28 cellular contexts compared by ENCODE assay signal in genomic region chr5:158619083-158619788, GRCh38.
DNase-seq lines count a peak whose midpoint lies in the region; ATAC-seq and TF ChIP-seq lines count a peak whose summit lies in the region.
"Had no signal": no experiment of that assay in that cellular context is flagged by ENCODE, and none has a peak within 500 bp of the region (broad histone marks: within the 10 kb centered on the region; RNA-seq: fewer than 3 reads in every experiment).

No MANE protein-coding gene starts in this region.

- peak overlapping the region; percentile 9 for H3K4me2 ChIP-seq in neural progenitor cell

- no peak overlapping the region for H3K4me3 ChIP-seq in left ventricle myocardium inferior
- H3K4me3 ChIP-seq in neural progenitor cell = no peak overlapping the region
- no peak overlapping the region for H3K4me3 ChIP-seq in HAP-1
- H3K4me3 ChIP-seq in stomach = no peak overlapping the region
- H3K4me3 ChIP-seq: breast epithelium, SJSA1, spleen, thoracic aorta had no signal

- H3K27ac Mint-ChIP-seq in neural progenitor cell = no peak overlapping the region
- H3K27ac Mint-ChIP-seq: activated B cell treated with CpG ODN at 0.5 μM for 24 hours; activated CD4-positive, alpha-beta T cell treated with anti-CD3 and anti-CD28 coated beads, Interleukin-2, amount 10 ng/mL, durations not matched to agents 7 days and 5 days; activated naive CD4-positive, alpha-beta T cell treated with anti-CD3 and anti-CD28 coated beads, Interleukin-2, amount 50 U/mL, for 72 hours; CD14-positive monocyte; natural killer cell treated with Interleukin-12 subunit alpha and Interleukin-12 subunit beta and Interleukin-15 and Interleukin-18, amount 100 ng/mL, for 72 hours had no signal

- no peak for TF ChIP-seq POLR2A in stomach (IDR thresholded peaks at IDR 0.05)

- no peak overlapping the region for H3K9ac ChIP-seq in neural progenitor cell
- H3K9ac ChIP-seq: parathyroid adenoma had no signal

- peak overlapping the region; percentile 61 for H2AFZ ChIP-seq in neural progenitor cell (replicated peaks)
- H2AFZ ChIP-seq: parathyroid adenoma had no signal

- peaks cover 33% of the 10 kb centered on the region for H3K4me1 ChIP-seq in left ventricle myocardium inferior
- H3K4me1 ChIP-seq in neural progenitor cell = peaks cover 15% of the 10 kb centered on the region
- H3K4me1 ChIP-seq in HAP-1 = no peaks in the 10 kb centered on the region
- H3K4me1 ChIP-seq in stomach = peaks cover 0 to 16% (median 9%) of the 10 kb centered on the region in 4 donors
- H3K4me1 ChIP-seq: breast epithelium, Caco-2, parathyroid adenoma, spleen had no signal

- H3K4me1 Mint-ChIP-seq in neural progenitor cell = peaks cover 10% of the 10 kb centered on the region
- H3K4me1 Mint-ChIP-seq: activated B cell treated with CpG ODN at 0.5 μM for 24 hours; activated CD4-positive, alpha-beta T cell treated with anti-CD3 and anti-CD28 coated beads, Interleukin-2, amount 10 ng/mL, durations not matched to agents 7 days and 5 days; CD14-positive monocyte had no signal

- no peaks in the 10 kb centered on the region for H3K36me3 ChIP-seq in left ventricle myocardium inferior
- H3K36me3 ChIP-seq in neural progenitor cell = no peaks in the 10 kb centered on the region
- no peaks in the 10 kb centered on the region for H3K36me3 ChIP-seq in HAP-1 (replicated peaks)
- H3K36me3 ChIP-seq in stomach = no peaks in the 10 kb centered on the region
- H3K36me3 ChIP-seq: breast epithelium, SJSA1, spleen, thoracic aorta had no signal

- H3K79me2 ChIP-seq in neural progenitor cell (ENCODE audit: low read depth) = no peaks in the 10 kb centered on the region
- H3K79me2 ChIP-seq: parathyroid adenoma had no signal

- no peaks in the 10 kb centered on the region for H3K9me3 Mint-ChIP-seq in neural progenitor cell
- H3K9me3 Mint-ChIP-seq: activated B cell treated with CpG ODN at 0.5 μM for 24 hours; activated CD4-positive, alpha-beta T cell treated with anti-CD3 and anti-CD28 coated beads, Interleukin-2, amount 10 ng/mL, durations not matched to agents 7 days and 5 days; activated naive CD4-positive, alpha-beta T cell treated with anti-CD3 and anti-CD28 coated beads, Interleukin-2, amount 50 U/mL, for 72 hours; natural killer cell treated with Interleukin-12 subunit alpha and Interleukin-12 subunit beta and Interleukin-15 and Interleukin-18, amount 100 ng/mL, for 72 hours had no signal

- H3K27me3 ChIP-seq in left ventricle myocardium inferior (ENCODE audit: low read depth) (no peaks in the 10 kb centered on the region), neural progenitor cell (no peaks in the 10 kb centered on the region), HAP-1 (ENCODE audit: low read depth) (peaks cover 7% of the 10 kb centered on the region), stomach (no peaks in the 10 kb centered on the region)
- H3K27me3 ChIP-seq: breast epithelium, SJSA1, spleen had no signal

- no peak overlapping the region for H3K4me3 Mint-ChIP-seq in neural progenitor cell
- H3K4me3 Mint-ChIP-seq: activated B cell treated with CpG ODN at 0.5 μM for 24 hours; activated CD4-positive, alpha-beta T cell treated with anti-CD3 and anti-CD28 coated beads, Interleukin-2, amount 10 ng/mL, durations not matched to agents 7 days and 5 days; CD14-positive monocyte; natural killer cell treated with Interleukin-12 subunit alpha and Interleukin-12 subunit beta and Interleukin-15 and Interleukin-18, amount 100 ng/mL, for 72 hours had no signal

- WGBS in stomach, 5 donors = 9 to 15% (median 11%) methylated on average over 3 of the region's 3 CpGs

- H3K9me3 ChIP-seq in left ventricle myocardium inferior (replicated peaks) = no peaks in the 10 kb centered on the region
- H3K9me3 ChIP-seq in neural progenitor cell (ENCODE audit: low read depth) = no peaks in the 10 kb centered on the region
- no peaks in the 10 kb centered on the region for H3K9me3 ChIP-seq in HAP-1
- H3K9me3 ChIP-seq in stomach = no peaks in the 10 kb centered on the region
- H3K9me3 ChIP-seq: breast epithelium, Caco-2, SJSA1, spleen, thoracic aorta had no signal

- H3F3A ChIP-seq in neural progenitor cell (ENCODE audit: low read depth) = no peaks in the 10 kb centered on the region

- in situ Hi-C loops in HAP-1 (cut with MboI; ENCODE audit: low sequenced_read_pairs) = no loop called here

- no peaks in the 10 kb centered on the region for H3K27me3 Mint-ChIP-seq in neural progenitor cell (ENCODE audit: insufficient read depth, low read depth)
- H3K27me3 Mint-ChIP-seq: activated B cell treated with CpG ODN at 0.5 μM for 24 hours; activated CD4-positive, alpha-beta T cell treated with anti-CD3 and anti-CD28 coated beads, Interleukin-2, amount 10 ng/mL, durations not matched to agents 7 days and 5 days had no signal

- peak; percentile 36 to 53 for DNase-seq in NCI-H2081 (lab: John Stamatoyannopoulos, UW)
- DNase-seq in NCI-H2081 treated with DMSO at 0.1 percent for 48 hours (lab: John Stamatoyannopoulos, UW) = no peak
- DNase-seq in left ventricle myocardium inferior = no peak
- DNase-seq in neural progenitor cell (ENCODE audit: low spot score) = no peak
- no peak for DNase-seq in HAP-1 (ENCODE audit: low spot score in 2 of 2)
- no peak for DNase-seq in stomach
- DNase-seq: activated B cell treated with CpG ODN at 0.5 μM for 24 hours; activated CD4-positive, alpha-beta T cell treated with anti-CD3 and anti-CD28 coated beads, Interleukin-2, amount 10 ng/mL, durations not matched to agents 7 days and 5 days; activated effector memory CD4-positive, alpha-beta T cell treated with Interleukin-2 at 50 U/mL for 16 hours; Caco-2; DMS79 treated with DMSO at 0.1 percent for 48 hours; GDM1; NCI-H1105; NCI-H187; NCI-H526 treated with DMSO at 0.1 percent for 48 hours; spleen; stimulated activated CD4-positive, alpha-beta T cell treated with anti-CD3 and anti-CD28 coated beads, Interleukin-2, amount 100 ng/mL, for 24 hours; stimulated activated naive CD8-positive, alpha-beta T cell treated with anti-CD3 and anti-CD28 coated beads, Interleukin-15, Interleukin-2, amounts not matched to agents 100 U/mL and 50 U/mL, for 24 hours had no signal

- no peak for ATAC-seq in HG03025 (IDR thresholded peaks at IDR 0.05; ENCODE audit: low FRiP score, unreplicated experiment)
- ATAC-seq: activated naive CD4-positive, alpha-beta T cell treated with anti-CD3 and anti-CD28 coated beads, Interleukin-2, amount 50 U/mL, for 72 hours; HCT116; natural killer cell treated with Interleukin-12 subunit alpha and Interleukin-12 subunit beta and Interleukin-15 and Interleukin-18, amount 100 ng/mL, for 72 hours; stimulated activated naive CD8-positive, alpha-beta T cell treated with anti-CD3 and anti-CD28 coated beads, Interleukin-15, Interleukin-2, amounts not matched to agents 100 U/mL and 50 U/mL, for 24 hours had no signal

- TF ChIP-seq EP300 in stomach (IDR thresholded peaks at IDR 0.05) = no peak

- intact Hi-C loops in left ventricle myocardium inferior (cut with micrococcal nuclease) (no loop called here), stomach (cut with DNase I; ENCODE audit: low total_unique reads) (no loop called here)

- H3K36me3 Mint-ChIP-seq in neural progenitor cell = no peaks in the 10 kb centered on the region
- H3K36me3 Mint-ChIP-seq: activated naive CD4-positive, alpha-beta T cell treated with anti-CD3 and anti-CD28 coated beads, Interleukin-2, amount 50 U/mL, for 72 hours; CD14-positive monocyte; natural killer cell treated with Interleukin-12 subunit alpha and Interleukin-12 subunit beta and Interleukin-15 and Interleukin-18, amount 100 ng/mL, for 72 hours had no signal

- TF ChIP-seq CTCF in VCaP (conservative IDR thresholded peaks at IDR 0.05) = no peak
- TF ChIP-seq CTCF in left ventricle myocardium inferior (IDR thresholded peaks at IDR 0.05; ENCODE audit: borderline replicate concordance) = no peak
- no peak for TF ChIP-seq CTCF in neural progenitor cell (IDR thresholded peaks at IDR 0.05)
- TF ChIP-seq CTCF in stomach (IDR thresholded peaks at IDR 0.05) = no peak

- no peaks in the 10 kb centered on the region for H4K20me1 ChIP-seq in neural progenitor cell (ENCODE audit: low read depth)

- H3K27ac ChIP-seq in VCaP = peak overlapping the region; percentile 39; the same call in 1 of the 2 replicates
- H3K27ac ChIP-seq in left ventricle myocardium inferior (replicated peaks) = peak overlapping the region; percentile 52
- H3K27ac ChIP-seq in neural progenitor cell = no peak overlapping the region
- H3K27ac ChIP-seq in stomach = no peak overlapping the region
- H3K27ac ChIP-seq: breast epithelium, parathyroid adenoma, SJSA1, spleen, thoracic aorta had no signal

Comparison
In these comparisons a context has a peak if more than half of its experiments do, and no peak if none do; other contexts are left out.
1. DNase-seq: peak in NCI-H2081 (2 of 2); none in NCI-H2081 treated with DMSO at 0.1 percent for 48 hours (single experiment), left ventricle myocardium inferior (single experiment), neural progenitor cell (single experiment), HAP-1 (0 of 2) and stomach (single experiment).
2. H3K27ac ChIP-seq: peak in VCaP (single experiment) and left ventricle myocardium inferior (single experiment); none in neural progenitor cell (single experiment) and stomach (0 of 5).